Comparison of ENCODE assay signal across 2 cellular contexts in the genomic region with DNA sequence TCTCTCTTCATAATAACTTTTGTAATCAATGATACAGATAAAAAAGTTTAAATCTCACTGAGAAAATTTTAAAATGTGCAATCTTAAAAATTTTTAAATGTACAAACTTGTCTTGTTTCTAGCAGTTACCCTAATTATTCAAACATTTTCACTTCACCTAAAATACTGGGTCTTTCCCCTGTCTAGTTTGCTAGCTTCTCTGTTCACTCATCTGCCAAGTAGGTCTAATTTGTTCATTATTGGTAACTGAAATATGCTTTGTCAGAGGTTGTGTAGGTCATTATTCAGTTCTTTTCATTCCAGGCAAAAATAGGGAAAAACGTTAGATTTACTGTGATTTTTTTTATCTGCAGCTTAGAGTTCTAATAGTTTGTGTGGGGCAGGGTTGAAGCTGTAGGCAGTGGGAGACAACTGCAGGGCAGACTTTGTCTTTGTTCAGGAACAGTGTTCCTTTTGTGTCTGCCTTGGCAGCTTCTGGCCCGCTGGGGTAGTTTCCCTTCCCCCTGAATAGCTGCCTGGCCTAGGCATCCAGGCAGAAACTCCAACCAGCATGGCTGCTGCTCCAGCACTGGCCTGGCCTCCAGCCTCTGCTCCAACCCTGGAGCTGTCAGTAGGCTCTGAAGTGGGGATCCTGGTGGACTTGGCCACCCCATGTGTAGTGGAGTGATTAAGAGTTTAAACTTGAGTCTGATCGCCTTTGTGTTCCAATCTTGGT.
TF ChIP-seq lines count a peak whose summit lies in the region.

No MANE protein-coding gene starts in this region.

TF ChIP-seq in A549, 52 proteins besides CTCF, POLR2A, EP300 and RAD21 (continued from another document):
- TF ChIP-seq, protein P1, sequence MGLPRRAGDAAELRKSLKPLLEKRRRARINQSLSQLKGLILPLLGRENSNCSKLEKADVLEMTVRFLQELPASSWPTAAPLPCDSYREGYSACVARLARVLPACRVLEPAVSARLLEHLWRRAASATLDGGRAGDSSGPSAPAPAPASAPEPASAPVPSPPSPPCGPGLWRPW (IDR thresholded peaks at IDR 0.05): no peak
- TF ChIP-seq CHD4 (IDR thresholded peaks at IDR 0.05; ENCODE audit: borderline replicate concordance) (no peak), EHF (CRISPR knock-in tag; IDR thresholded peaks at IDR 0.05) (no peak), NR3C1 (IDR thresholded peaks at IDR 0.05) (no peak), EHMT2 (IDR thresholded peaks at IDR 0.05; ENCODE audit: low read depth) (no peak), JUN (IDR thresholded peaks at IDR 0.05) (no peak), MAZ (IDR thresholded peaks at IDR 0.05; ENCODE audit: borderline replicate concordance, low read depth, low read length) (no peak), JUNB (IDR thresholded peaks at IDR 0.05) (no peak), TFCP2L1 (CRISPR knock-in tag; IDR thresholded peaks at IDR 0.05) (no peak)
- TF ChIP-seq, protein P2, sequence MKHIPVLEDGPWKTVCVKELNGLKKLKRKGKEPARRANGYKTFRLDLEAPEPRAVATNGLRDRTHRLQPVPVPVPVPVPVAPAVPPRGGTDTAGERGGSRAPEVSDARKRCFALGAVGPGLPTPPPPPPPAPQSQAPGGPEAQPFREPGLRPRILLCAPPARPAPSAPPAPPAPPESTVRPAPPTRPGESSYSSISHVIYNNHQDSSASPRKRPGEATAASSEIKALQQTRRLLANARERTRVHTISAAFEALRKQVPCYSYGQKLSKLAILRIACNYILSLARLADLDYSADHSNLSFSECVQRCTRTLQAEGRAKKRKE (CRISPR knock-in tag; IDR thresholded peaks at IDR 0.05; ENCODE audit: low read depth): no peak
- TF ChIP-seq, protein P3, sequence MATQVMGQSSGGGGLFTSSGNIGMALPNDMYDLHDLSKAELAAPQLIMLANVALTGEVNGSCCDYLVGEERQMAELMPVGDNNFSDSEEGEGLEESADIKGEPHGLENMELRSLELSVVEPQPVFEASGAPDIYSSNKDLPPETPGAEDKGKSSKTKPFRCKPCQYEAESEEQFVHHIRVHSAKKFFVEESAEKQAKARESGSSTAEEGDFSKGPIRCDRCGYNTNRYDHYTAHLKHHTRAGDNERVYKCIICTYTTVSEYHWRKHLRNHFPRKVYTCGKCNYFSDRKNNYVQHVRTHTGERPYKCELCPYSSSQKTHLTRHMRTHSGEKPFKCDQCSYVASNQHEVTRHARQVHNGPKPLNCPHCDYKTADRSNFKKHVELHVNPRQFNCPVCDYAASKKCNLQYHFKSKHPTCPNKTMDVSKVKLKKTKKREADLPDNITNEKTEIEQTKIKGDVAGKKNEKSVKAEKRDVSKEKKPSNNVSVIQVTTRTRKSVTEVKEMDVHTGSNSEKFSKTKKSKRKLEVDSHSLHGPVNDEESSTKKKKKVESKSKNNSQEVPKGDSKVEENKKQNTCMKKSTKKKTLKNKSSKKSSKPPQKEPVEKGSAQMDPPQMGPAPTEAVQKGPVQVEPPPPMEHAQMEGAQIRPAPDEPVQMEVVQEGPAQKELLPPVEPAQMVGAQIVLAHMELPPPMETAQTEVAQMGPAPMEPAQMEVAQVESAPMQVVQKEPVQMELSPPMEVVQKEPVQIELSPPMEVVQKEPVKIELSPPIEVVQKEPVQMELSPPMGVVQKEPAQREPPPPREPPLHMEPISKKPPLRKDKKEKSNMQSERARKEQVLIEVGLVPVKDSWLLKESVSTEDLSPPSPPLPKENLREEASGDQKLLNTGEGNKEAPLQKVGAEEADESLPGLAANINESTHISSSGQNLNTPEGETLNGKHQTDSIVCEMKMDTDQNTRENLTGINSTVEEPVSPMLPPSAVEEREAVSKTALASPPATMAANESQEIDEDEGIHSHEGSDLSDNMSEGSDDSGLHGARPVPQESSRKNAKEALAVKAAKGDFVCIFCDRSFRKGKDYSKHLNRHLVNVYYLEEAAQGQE (IDR thresholded peaks at IDR 0.05): no peak

TF ChIP-seq in IMR-90, 13 proteins besides CTCF, POLR2A, EP300 and RAD21 (continued from another document):
- TF ChIP-seq, protein P4, sequence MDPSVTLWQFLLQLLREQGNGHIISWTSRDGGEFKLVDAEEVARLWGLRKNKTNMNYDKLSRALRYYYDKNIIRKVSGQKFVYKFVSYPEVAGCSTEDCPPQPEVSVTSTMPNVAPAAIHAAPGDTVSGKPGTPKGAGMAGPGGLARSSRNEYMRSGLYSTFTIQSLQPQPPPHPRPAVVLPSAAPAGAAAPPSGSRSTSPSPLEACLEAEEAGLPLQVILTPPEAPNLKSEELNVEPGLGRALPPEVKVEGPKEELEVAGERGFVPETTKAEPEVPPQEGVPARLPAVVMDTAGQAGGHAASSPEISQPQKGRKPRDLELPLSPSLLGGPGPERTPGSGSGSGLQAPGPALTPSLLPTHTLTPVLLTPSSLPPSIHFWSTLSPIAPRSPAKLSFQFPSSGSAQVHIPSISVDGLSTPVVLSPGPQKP (IDR thresholded peaks at IDR 0.05; ENCODE audit: borderline replicate concordance, low read depth, low read length): no peak
- no peak for TF ChIP-seq CEBPB (IDR thresholded peaks at IDR 0.05; ENCODE audit: low read depth, low read length)
- TF ChIP-seq SMC3 (IDR thresholded peaks at IDR 0.05; ENCODE audit: low read depth, low read length): no peak
- no peak for TF ChIP-seq RCOR1 (IDR thresholded peaks at IDR 0.05; ENCODE audit: insufficient replicate concordance, low read length)
- TF ChIP-seq, protein P5, sequence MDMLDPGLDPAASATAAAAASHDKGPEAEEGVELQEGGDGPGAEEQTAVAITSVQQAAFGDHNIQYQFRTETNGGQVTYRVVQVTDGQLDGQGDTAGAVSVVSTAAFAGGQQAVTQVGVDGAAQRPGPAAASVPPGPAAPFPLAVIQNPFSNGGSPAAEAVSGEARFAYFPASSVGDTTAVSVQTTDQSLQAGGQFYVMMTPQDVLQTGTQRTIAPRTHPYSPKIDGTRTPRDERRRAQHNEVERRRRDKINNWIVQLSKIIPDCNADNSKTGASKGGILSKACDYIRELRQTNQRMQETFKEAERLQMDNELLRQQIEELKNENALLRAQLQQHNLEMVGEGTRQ (IDR thresholded peaks at IDR 0.05; ENCODE audit: low read depth, low read length): no peak
- no peak for TF ChIP-seq RFX5 (IDR thresholded peaks at IDR 0.05; ENCODE audit: low read depth, low read length)
- no peak for TF ChIP-seq FOS (IDR thresholded peaks at IDR 0.05; ENCODE audit: low read depth, low read length)
- no peak for TF ChIP-seq BHLHE40 (IDR thresholded peaks at IDR 0.05; ENCODE audit: low read depth, low read length)
